13 cellular contexts compared by ENCODE assay signal in the genomic region with DNA sequence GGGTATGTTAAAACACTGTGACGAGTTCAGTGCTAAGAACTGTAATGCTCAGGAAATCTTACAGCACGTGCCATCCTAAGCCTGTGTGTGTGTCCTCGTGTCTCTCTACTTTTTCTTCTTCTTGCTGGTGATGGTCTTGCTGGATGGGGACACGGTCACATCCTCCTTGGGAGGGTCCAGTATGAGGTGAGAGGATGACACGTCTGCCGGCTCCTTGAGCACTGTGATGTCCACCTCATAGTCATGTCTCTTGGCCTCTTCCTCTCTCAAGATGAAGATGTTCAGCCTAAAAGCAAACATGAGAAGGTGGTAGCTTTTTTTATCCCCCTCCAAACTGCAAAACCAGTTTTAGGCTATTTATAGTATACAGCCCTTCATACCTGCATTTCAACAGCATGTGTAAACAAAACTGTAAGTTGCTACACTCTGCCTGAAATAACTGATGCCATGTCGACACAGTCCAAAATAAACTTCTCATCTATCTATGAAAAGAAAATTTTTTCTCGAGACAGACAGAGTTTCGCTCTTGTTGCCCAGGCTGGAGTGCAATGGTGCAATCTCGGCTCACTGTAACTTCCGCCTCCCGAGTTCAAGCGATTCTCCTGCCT. TPM values are rescaled to one million over a fixed set of nuclear protein-coding genes. Genes with fewer than 3 reads are reported as not detected.
"Had no signal": no experiment of that assay in that cellular context is flagged by ENCODE, and none has a peak within 500 bp of the region (broad histone marks: within the 10 kb centered on the region; RNA-seq: fewer than 3 reads in every experiment).

No MANE protein-coding gene starts in this region.

RNA-seq across cellular contexts. Expression of a gene that starts 44.1 kb away (rescaled TPM):
- total RNA-seq: osteocyte, right atrium auricular region, transverse colon, urinary bladder had no signal

RNA-seq across cellular contexts. Expression of a gene that starts 45.8 kb away (rescaled TPM):
- total RNA-seq: natural killer cell treated with Interleukin-12 subunit alpha and Interleukin-12 subunit beta and Interleukin-15 and Interleukin-18, amount 100 ng/mL, for 72 hours; neural crest cell; omental fat pad; osteocyte; pancreas; progenitor cell of endocrine pancreas; pulmonary artery endothelial cell; right atrium auricular region; sciatic nerve; smooth muscle cell; suprapubic skin; transverse colon; urinary bladder had no signal
